ENCODE assay signal across 1 cellular context in genomic region chr3:115255197-115255585, GRCh38.
TF ChIP-seq lines count a peak whose summit lies in the region.

No MANE protein-coding gene starts in this region.

TF ChIP-seq in WTC11, 78 proteins besides CTCF, POLR2A, EP300 and RAD21 (continued from another document):
- TF ChIP-seq, protein P1, sequence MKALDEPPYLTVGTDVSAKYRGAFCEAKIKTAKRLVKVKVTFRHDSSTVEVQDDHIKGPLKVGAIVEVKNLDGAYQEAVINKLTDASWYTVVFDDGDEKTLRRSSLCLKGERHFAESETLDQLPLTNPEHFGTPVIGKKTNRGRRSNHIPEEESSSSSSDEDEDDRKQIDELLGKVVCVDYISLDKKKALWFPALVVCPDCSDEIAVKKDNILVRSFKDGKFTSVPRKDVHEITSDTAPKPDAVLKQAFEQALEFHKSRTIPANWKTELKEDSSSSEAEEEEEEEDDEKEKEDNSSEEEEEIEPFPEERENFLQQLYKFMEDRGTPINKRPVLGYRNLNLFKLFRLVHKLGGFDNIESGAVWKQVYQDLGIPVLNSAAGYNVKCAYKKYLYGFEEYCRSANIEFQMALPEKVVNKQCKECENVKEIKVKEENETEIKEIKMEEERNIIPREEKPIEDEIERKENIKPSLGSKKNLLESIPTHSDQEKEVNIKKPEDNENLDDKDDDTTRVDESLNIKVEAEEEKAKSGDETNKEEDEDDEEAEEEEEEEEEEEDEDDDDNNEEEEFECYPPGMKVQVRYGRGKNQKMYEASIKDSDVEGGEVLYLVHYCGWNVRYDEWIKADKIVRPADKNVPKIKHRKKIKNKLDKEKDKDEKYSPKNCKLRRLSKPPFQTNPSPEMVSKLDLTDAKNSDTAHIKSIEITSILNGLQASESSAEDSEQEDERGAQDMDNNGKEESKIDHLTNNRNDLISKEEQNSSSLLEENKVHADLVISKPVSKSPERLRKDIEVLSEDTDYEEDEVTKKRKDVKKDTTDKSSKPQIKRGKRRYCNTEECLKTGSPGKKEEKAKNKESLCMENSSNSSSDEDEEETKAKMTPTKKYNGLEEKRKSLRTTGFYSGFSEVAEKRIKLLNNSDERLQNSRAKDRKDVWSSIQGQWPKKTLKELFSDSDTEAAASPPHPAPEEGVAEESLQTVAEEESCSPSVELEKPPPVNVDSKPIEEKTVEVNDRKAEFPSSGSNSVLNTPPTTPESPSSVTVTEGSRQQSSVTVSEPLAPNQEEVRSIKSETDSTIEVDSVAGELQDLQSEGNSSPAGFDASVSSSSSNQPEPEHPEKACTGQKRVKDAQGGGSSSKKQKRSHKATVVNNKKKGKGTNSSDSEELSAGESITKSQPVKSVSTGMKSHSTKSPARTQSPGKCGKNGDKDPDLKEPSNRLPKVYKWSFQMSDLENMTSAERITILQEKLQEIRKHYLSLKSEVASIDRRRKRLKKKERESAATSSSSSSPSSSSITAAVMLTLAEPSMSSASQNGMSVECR (CRISPR knock-in tag; IDR thresholded peaks at IDR 0.05; ENCODE audit: borderline replicate concordance), result no peak
